16 cellular contexts compared by ENCODE assay signal in the genomic region with DNA sequence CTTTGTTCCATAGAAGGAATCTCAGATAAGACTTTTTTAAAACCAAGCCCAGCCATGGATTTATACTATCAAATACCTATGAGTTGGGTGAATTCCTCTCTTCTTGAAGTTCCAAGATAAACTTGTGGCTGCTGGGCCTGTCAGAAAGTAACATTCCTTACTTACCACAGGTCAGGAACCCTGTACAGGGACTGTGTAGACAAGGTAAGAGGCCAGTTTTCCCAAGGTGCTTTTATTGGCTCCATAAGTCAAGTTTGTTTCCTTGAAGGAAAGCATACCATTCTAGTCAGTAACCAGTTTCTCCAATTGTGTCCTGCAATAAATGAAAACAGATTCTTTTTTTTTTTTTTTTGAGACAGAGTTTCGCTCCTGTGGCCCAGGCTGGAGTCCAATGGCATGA.
"Had no signal": no experiment of that assay in that cellular context is flagged by ENCODE, and none has a peak within 500 bp of the region (broad histone marks: within the 10 kb centered on the region; RNA-seq: fewer than 3 reads in every experiment).

No MANE protein-coding gene starts in this region.

- H3K27me3 Mint-ChIP-seq: activated CD4-positive, alpha-beta T cell treated with anti-CD3 and anti-CD28 coated beads for 36 hours; activated T-helper 17 cell treated with anti-CD3 and anti-CD28 coated beads, Interleukin-2, amount 50 U/mL, for 72 hours had no signal

- H3K4me3 Mint-ChIP-seq: activated CD4-positive, alpha-beta T cell treated with anti-CD3 and anti-CD28 coated beads for 36 hours; activated CD8-positive, alpha-beta T cell treated with anti-CD3 and anti-CD28 coated beads, Interleukin-2, amount 10 ng/mL, durations not matched to agents 7 days and 5 days; activated T-helper 17 cell treated with anti-CD3 and anti-CD28 coated beads, Interleukin-2, amount 50 U/mL, for 72 hours; naive thymus-derived CD4-positive, alpha-beta T cell; stimulated activated memory B cell treated with anti-CD40 and anti-IgM and Interleukin-4, amounts not matched to agents 10 μg/mL and 1 μg/mL and 100 μg/mL, for 72 hours; T-cell; type B pancreatic cell had no signal

- H3K27me3 ChIP-seq: adrenal gland had no signal

- H3K27ac ChIP-seq: adrenal gland, lower lobe of right lung, SK-N-MC, WERI-Rb-1 had no signal

- H3K4me1 Mint-ChIP-seq: activated CD4-positive, alpha-beta T cell treated with anti-CD3 and anti-CD28 coated beads for 36 hours; activated T-helper 17 cell treated with anti-CD3 and anti-CD28 coated beads, Interleukin-2, amount 50 U/mL, for 72 hours; stimulated activated memory B cell treated with anti-CD40 and anti-IgM and Interleukin-4, amounts not matched to agents 10 μg/mL and 1 μg/mL and 100 μg/mL, for 72 hours; T-cell had no signal

- DNase-seq: activated CD4-positive, alpha-beta T cell treated with anti-CD3 and anti-CD28 coated beads for 36 hours; activated CD8-positive, alpha-beta T cell treated with anti-CD3 and anti-CD28 coated beads, Interleukin-2, amount 10 ng/mL, durations not matched to agents 7 days and 5 days; activated naive CD4-positive, alpha-beta T cell treated with anti-CD3 and anti-CD28 coated beads, Interleukin-2, amount 50 U/mL, for 16 hours; adrenal gland; cerebellar nuclear complex; lower lobe of right lung; midbrain; naive thymus-derived CD4-positive, alpha-beta T cell; right cardiac atrium; T-cell; WERI-Rb-1 had no signal

- H3K4me1 ChIP-seq: adrenal gland, lower lobe of right lung had no signal

- H3K4me3 ChIP-seq: adrenal gland, lower lobe of right lung, SK-N-MC, smooth muscle cell had no signal

- ATAC-seq: activated CD4-positive, alpha-beta T cell treated with anti-CD3 and anti-CD28 coated beads for 36 hours; activated CD8-positive, alpha-beta T cell treated with anti-CD3 and anti-CD28 coated beads, Interleukin-2, amount 10 ng/mL, durations not matched to agents 7 days and 5 days; activated T-helper 17 cell treated with anti-CD3 and anti-CD28 coated beads, Interleukin-2, amount 50 U/mL, for 72 hours; lower lobe of right lung; naive thymus-derived CD4-positive, alpha-beta T cell; right cardiac atrium; stimulated activated memory B cell treated with anti-CD40 and anti-IgM and Interleukin-4, amounts not matched to agents 10 μg/mL and 1 μg/mL and 100 μg/mL, for 72 hours; T-cell had no signal

- H3K9me3 Mint-ChIP-seq: activated T-helper 17 cell treated with anti-CD3 and anti-CD28 coated beads, Interleukin-2, amount 50 U/mL, for 72 hours; stimulated activated memory B cell treated with anti-CD40 and anti-IgM and Interleukin-4, amounts not matched to agents 10 μg/mL and 1 μg/mL and 100 μg/mL, for 72 hours had no signal

- H3K9me3 ChIP-seq: lower lobe of right lung had no signal

- H3K4me2 ChIP-seq: smooth muscle cell had no signal

- H3K27ac Mint-ChIP-seq: activated CD4-positive, alpha-beta T cell treated with anti-CD3 and anti-CD28 coated beads for 36 hours; activated CD8-positive, alpha-beta T cell treated with anti-CD3 and anti-CD28 coated beads, Interleukin-2, amount 10 ng/mL, durations not matched to agents 7 days and 5 days; activated T-helper 17 cell treated with anti-CD3 and anti-CD28 coated beads, Interleukin-2, amount 50 U/mL, for 72 hours; naive thymus-derived CD4-positive, alpha-beta T cell; stimulated activated memory B cell treated with anti-CD40 and anti-IgM and Interleukin-4, amounts not matched to agents 10 μg/mL and 1 μg/mL and 100 μg/mL, for 72 hours; T-cell; type B pancreatic cell had no signal

- H3K36me3 Mint-ChIP-seq: stimulated activated memory B cell treated with anti-CD40 and anti-IgM and Interleukin-4, amounts not matched to agents 10 μg/mL and 1 μg/mL and 100 μg/mL, for 72 hours; T-cell; type B pancreatic cell had no signal

- H3K36me3 ChIP-seq: adrenal gland, lower lobe of right lung, WERI-Rb-1 had no signal
